Comparison of ENCODE assay signal across 8 cellular contexts in the genomic region with DNA sequence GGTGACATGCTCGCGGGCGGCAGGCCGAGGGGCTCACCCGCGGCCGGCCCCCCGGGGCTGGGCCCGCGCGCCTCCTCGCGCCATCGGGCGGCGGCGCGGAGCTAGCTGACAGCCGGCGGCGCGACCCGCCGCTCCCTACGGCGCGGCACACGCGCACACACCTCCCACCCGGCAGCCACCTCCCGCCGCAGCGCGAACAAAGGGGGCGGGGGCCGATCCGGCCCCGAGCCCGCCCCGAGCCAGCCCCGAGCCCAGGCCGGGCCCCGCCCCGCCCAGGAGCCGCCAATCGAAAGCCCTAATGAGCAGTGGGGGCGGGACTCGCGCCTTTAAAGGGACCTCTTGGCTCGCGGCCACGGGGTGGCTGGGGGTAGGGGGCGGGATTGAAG. TPM values are rescaled to one million over a fixed set of nuclear protein-coding genes. Genes with fewer than 3 reads are reported as not detected.
A peak's percentile ranks its signal among the peaks of the same experiment; 100 is the strongest.
DNase-seq lines count a peak whose midpoint lies in the region; ATAC-seq and TF ChIP-seq lines count a peak whose summit lies in the region.

A gene with protein sequence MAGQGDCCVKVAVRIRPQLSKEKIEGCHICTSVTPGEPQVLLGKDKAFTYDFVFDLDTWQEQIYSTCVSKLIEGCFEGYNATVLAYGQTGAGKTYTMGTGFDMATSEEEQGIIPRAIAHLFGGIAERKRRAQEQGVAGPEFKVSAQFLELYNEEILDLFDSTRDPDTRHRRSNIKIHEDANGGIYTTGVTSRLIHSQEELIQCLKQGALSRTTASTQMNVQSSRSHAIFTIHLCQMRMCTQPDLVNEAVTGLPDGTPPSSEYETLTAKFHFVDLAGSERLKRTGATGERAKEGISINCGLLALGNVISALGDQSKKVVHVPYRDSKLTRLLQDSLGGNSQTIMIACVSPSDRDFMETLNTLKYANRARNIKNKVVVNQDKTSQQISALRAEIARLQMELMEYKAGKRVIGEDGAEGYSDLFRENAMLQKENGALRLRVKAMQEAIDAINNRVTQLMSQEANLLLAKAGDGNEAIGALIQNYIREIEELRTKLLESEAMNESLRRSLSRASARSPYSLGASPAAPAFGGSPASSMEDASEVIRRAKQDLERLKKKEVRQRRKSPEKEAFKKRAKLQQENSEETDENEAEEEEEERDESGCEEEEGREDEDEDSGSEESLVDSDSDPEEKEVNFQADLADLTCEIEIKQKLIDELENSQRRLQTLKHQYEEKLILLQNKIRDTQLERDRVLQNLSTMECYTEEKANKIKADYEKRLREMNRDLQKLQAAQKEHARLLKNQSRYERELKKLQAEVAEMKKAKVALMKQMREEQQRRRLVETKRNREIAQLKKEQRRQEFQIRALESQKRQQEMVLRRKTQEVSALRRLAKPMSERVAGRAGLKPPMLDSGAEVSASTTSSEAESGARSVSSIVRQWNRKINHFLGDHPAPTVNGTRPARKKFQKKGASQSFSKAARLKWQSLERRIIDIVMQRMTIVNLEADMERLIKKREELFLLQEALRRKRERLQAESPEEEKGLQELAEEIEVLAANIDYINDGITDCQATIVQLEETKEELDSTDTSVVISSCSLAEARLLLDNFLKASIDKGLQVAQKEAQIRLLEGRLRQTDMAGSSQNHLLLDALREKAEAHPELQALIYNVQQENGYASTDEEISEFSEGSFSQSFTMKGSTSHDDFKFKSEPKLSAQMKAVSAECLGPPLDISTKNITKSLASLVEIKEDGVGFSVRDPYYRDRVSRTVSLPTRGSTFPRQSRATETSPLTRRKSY (N-terminal part only) (minus strand): TSS at position 198 of the 386 bp plus-strand sequence. CDS start 331 bp downstream, outside the sequence.

- no peak for TF ChIP-seq CTCF in parathyroid adenoma (IDR thresholded peaks at IDR 0.05)
- TF ChIP-seq CTCF in type B pancreatic cell (conservative IDR thresholded peaks at IDR 0.05): no peak

- peak within 1 kb of the TSS; percentile 32 for H3K27ac Mint-ChIP-seq in type B pancreatic cell

- peak within 1 kb of the TSS; percentile 87 for H3K4me3 Mint-ChIP-seq in type B pancreatic cell

- no peaks in the 10 kb centered on the region for H3K9me3 ChIP-seq in KOPT-K1 (ENCODE audit: insufficient read depth, low read length, poor library complexity, severe bottlenecking)
- H3K9me3 ChIP-seq in SJSA1 (replicated peaks): no peaks in the 10 kb centered on the region
- H3K9me3 ChIP-seq in parathyroid adenoma (ENCODE audit: control insufficient read depth, low read length): no peaks in the 10 kb centered on the region

- H2AFZ ChIP-seq in parathyroid adenoma: peak within 1 kb of the TSS; percentile 53

- no peaks in the 10 kb centered on the region for H3K9me3 Mint-ChIP-seq in type B pancreatic cell

- H3K79me2 ChIP-seq in parathyroid adenoma: peaks cover 5% of the 10 kb centered on the region

- H3K4me2 ChIP-seq in parathyroid adenoma (ENCODE audit: low read length): peak within 1 kb of the TSS; percentile 76

- peaks cover 17% of the 10 kb centered on the region for H3K27me3 Mint-ChIP-seq in type B pancreatic cell

- ATAC-seq in GM21717 (IDR thresholded peaks at IDR 0.05; ENCODE audit: unreplicated experiment) (peak; percentile 48), Right ventricle myocardium inferior (peak; percentile 89)

- H3K4me3 ChIP-seq in SJSA1: peak within 1 kb of the TSS; percentile 49
- H3K4me3 ChIP-seq in parathyroid adenoma (ENCODE audit: low read depth, low read length): peak within 1 kb of the TSS; percentile 55

- H3K9ac ChIP-seq in parathyroid adenoma: no peak within 1 kb of the TSS

- H3K27me3 ChIP-seq in SJSA1 (replicated peaks): no peaks in the 10 kb centered on the region
- no peaks in the 10 kb centered on the region for H3K27me3 ChIP-seq in parathyroid adenoma (ENCODE audit: control insufficient read depth, insufficient read depth, low read length)

- H3K36me3 ChIP-seq in KOPT-K1 (ENCODE audit: insufficient read depth, low read length) (no peaks in the 10 kb centered on the region), SJSA1 (no peaks in the 10 kb centered on the region), parathyroid adenoma (ENCODE audit: control insufficient read depth, insufficient read depth, low read length) (no peaks in the 10 kb centered on the region)

- DNase-seq in DMS79 treated with DMSO at 0.1 percent for 48 hours (lab: John Stamatoyannopoulos, UW) (peak; percentile 71), SJSA1 (ENCODE audit: low read depth in 1 of 2, low spot score in 2 of 2) (peak; percentile 27 to 79), Right ventricle myocardium inferior (ENCODE audit: missing footprints) (peak; percentile 93), type B pancreatic cell (ENCODE audit: extremely low spot score, unreplicated experiment) (peak; percentile 88)
- DNase-seq in activated naive CD4-positive, alpha-beta T cell (lab: John Stamatoyannopoulos, UW): peak; percentile 70 to 91 (median 78)

- H3K27ac ChIP-seq in KOPT-K1 (ENCODE audit: low read depth, low read length, poor library complexity, severe bottlenecking): peak within 1 kb of the TSS; percentile 90
- no peak within 1 kb of the TSS for H3K27ac ChIP-seq in SJSA1
- H3K27ac ChIP-seq in parathyroid adenoma: peak within 1 kb of the TSS; percentile 73

- no peaks in the 10 kb centered on the region for H3K36me3 Mint-ChIP-seq in type B pancreatic cell

- intact Hi-C loops in Right ventricle myocardium inferior (cut with DNase I): loop anchor here (5.0 kb wide), 1 partner anchor 51 kb away; no protein-coding TSS in a partner anchor

- peaks cover 29% of the 10 kb centered on the region for H3K4me1 ChIP-seq in SJSA1 (replicated peaks)
- peaks cover 18% of the 10 kb centered on the region for H3K4me1 ChIP-seq in parathyroid adenoma

- H3K4me1 Mint-ChIP-seq in type B pancreatic cell (ENCODE audit: unreplicated experiment): peaks cover 37% of the 10 kb centered on the region

RNA-seq across cellular contexts. Expression of the gene that starts here (rescaled TPM):
- total RNA-seq in SJSA1 (2014; rRNA removed; shearing (Covaris generic)): 1.1 and 1.7 TPM in 2 replicates
- 0.43 TPM for total RNA-seq in Right ventricle myocardium inferior
- total RNA-seq in type B pancreatic cell (ENCODE audit: low replicate concordance): 0.79 and 7.6 TPM in 2 replicates

Comparison
In these comparisons a context has a peak if more than half of its experiments do, and no peak if none do; other contexts are left out.
1. Peak in DNase-seq and ATAC-seq in Right ventricle myocardium inferior; RNA of the gene not detected or under 1 TPM.